Comparison of ENCODE assay signal across 8 cellular contexts in genomic region chr7:42014625-42015412, GRCh38.
DNase-seq lines count a peak whose midpoint lies in the region; TF ChIP-seq lines count a peak whose summit lies in the region.

No MANE protein-coding gene starts in this region.

- H3K4me3 Mint-ChIP-seq in progenitor cell of endocrine pancreas (ENCODE audit: low read depth), result no peak overlapping the region

- TF ChIP-seq POLR2A in esophagus squamous epithelium (IDR thresholded peaks at IDR 0.05), result no peak

- peaks cover 6% of the 10 kb centered on the region for H3K36me3 Mint-ChIP-seq in progenitor cell of endocrine pancreas (ENCODE audit: insufficient read depth)

- H3K27me3 ChIP-seq in SJCRH30, result no peaks in the 10 kb centered on the region
- no peaks in the 10 kb centered on the region for H3K27me3 ChIP-seq in esophagus squamous epithelium

- H3K4me3 ChIP-seq in SJCRH30, result no peak overlapping the region
- H3K4me3 ChIP-seq in esophagus squamous epithelium, result no peak overlapping the region

- H3K36me3 ChIP-seq in SJCRH30 (no peaks in the 10 kb centered on the region), esophagus squamous epithelium (peaks cover 0 to 34% (median 0%) of the 10 kb centered on the region in 3 donors)

- no peak overlapping the region for H3K27ac Mint-ChIP-seq in progenitor cell of endocrine pancreas

- 50 to 67% methylated on average over 7 of the region's 7 CpGs for WGBS in esophagus squamous epithelium, 2 donors

- peaks cover 52% of the 10 kb centered on the region for H3K27me3 Mint-ChIP-seq in progenitor cell of endocrine pancreas

- H3K9me3 ChIP-seq in SJCRH30 (replicated peaks) (no peaks in the 10 kb centered on the region), esophagus squamous epithelium (peaks cover 0 to 9% (median 5%) of the 10 kb centered on the region in 3 donors)

- DNase-seq in CMK (ENCODE audit: low read depth) (peak; percentile 29), HCEC 1CT (peak; percentile 24), SJCRH30 (peak; percentile 60 to 84), esophagus squamous epithelium (lab: John Stamatoyannopoulos, UW) (no peak), progenitor cell of endocrine pancreas (ENCODE audit: low spot score, unreplicated experiment) (peak; percentile 18), T1000 (lab: John Stamatoyannopoulos, UW) (no peak), OCI-M2 (lab: John Stamatoyannopoulos, UW; ENCODE audit: unreplicated experiment) (no peak), NCI-H2196 treated with DMSO at 0.1 percent for 48 hours (lab: John Stamatoyannopoulos, UW; ENCODE audit: unreplicated experiment) (no peak)

- H3K9me3 Mint-ChIP-seq in progenitor cell of endocrine pancreas (ENCODE audit: low read depth), result peaks cover 18% of the 10 kb centered on the region

- peak; percentile 44 to 93 (median 74) for TF ChIP-seq CTCF in esophagus squamous epithelium (IDR thresholded peaks at IDR 0.05)
- peak; percentile 66 for TF ChIP-seq CTCF in progenitor cell of endocrine pancreas (IDR thresholded peaks at IDR 0.05; ENCODE audit: unreplicated experiment)

- intact Hi-C loops in esophagus squamous epithelium (cut with DNase I), result no loop called here

- H3K4me1 ChIP-seq in SJCRH30 (no peaks in the 10 kb centered on the region), esophagus squamous epithelium (peaks cover 0 to 8% (median 3%) of the 10 kb centered on the region in 3 donors)

- H3K4me1 Mint-ChIP-seq in progenitor cell of endocrine pancreas (ENCODE audit: low read depth), result peaks cover 3% of the 10 kb centered on the region

- H3K27ac ChIP-seq in SJCRH30, result no peak overlapping the region
- H3K27ac ChIP-seq in esophagus squamous epithelium, result peak overlapping the region in 1 of 4 donors; percentile 3

Comparison
In these comparisons a context has a peak if more than half of its experiments do, and no peak if none do; other contexts are left out.
1. DNase-seq: peak in CMK (single experiment), HCEC 1CT (single experiment), SJCRH30 (2 of 2) and progenitor cell of endocrine pancreas (single experiment); none in esophagus squamous epithelium (single experiment), T1000 (single experiment), OCI-M2 (single experiment) and NCI-H2196 treated with DMSO at 0.1 percent for 48 hours (single experiment).